11 cellular contexts compared by ENCODE assay signal in the genomic region with DNA sequence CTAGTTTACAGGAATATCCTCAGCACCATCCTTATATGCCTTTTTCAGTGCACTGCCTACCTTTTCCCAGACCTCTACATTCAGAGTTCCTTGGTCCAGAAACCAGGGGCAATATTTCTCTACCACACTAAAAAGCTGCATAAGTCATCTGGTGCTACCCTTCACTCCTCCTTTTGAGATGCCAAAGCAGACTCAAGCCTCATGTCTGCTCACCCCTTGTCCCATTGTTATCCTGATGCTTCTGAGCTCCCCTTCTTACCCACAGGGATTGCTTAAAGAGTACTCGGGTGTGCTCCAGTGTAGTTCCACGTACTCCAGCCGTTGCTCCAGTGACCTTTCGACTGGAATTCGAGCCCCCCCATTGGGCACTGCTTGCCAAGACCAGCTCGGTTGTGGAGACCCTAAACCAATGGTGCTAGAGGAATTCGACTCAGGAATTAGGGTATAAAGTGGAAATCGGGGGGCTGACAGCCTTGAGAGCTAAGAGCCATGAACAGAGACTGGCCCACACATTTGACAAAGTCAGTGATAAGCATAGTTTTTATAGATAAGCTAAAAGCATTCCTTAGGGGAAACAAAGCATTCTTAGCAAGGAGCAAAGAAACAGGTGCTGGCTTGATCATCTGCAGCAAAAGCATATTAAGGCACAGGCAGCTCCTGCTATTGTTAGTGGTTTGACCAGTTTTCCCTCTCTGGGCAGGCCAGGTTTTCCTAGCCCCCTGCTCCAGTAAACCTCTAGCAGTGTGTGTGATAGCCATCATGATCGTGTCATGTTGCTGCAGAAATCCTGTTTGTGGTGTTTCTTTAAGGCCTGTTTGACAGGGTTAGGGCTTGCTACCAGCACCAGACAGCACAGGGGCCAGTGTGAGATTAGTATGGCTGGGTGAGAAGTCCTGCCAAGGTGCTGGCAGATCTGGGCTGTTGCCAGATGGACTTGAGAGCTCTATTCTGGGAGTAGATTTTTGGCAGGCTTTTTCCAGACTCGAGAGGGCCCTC. TPM values are rescaled to one million over a fixed set of nuclear protein-coding genes. Genes with fewer than 3 reads are reported as not detected.
DNase-seq lines count a peak whose midpoint lies in the region; ATAC-seq and TF ChIP-seq lines count a peak whose summit lies in the region.
"Had no signal": no experiment of that assay in that cellular context is flagged by ENCODE, and none has a peak within 500 bp of the region (broad histone marks: within the 10 kb centered on the region; RNA-seq: fewer than 3 reads in every experiment).

No MANE protein-coding gene starts in this region.

- DNase-seq in NCI-H748 (lab: John Stamatoyannopoulos, UW; ENCODE audit: unreplicated experiment) (peak; percentile 10), NCI-H748 treated with DMSO at 0.1 percent for 48 hours (lab: John Stamatoyannopoulos, UW) (no peak), esophagus muscularis mucosa (ENCODE audit: extremely low spot score) (no peak), ureter (ENCODE audit: low spot score) (peak; percentile 73), HuH-7 (ENCODE audit: low spot score) (no peak)
- DNase-seq: ACHN, activated B cell treated with CpG ODN at 0.5 μM for 24 hours, cortex of kidney had no signal

- TF ChIP-seq EP300 in esophagus muscularis mucosa (IDR thresholded peaks at IDR 0.05) = no peak

- H3K27me3 ChIP-seq in esophagus muscularis mucosa = no peaks in the 10 kb centered on the region
- no peaks in the 10 kb centered on the region for H3K27me3 ChIP-seq in muscle layer of duodenum (ENCODE audit: low read depth, low read length)

- TF ChIP-seq POLR2A in esophagus muscularis mucosa (IDR thresholded peaks at IDR 0.05; ENCODE audit: low read depth) = no peak

- H3K36me3 ChIP-seq in esophagus muscularis mucosa (no peaks in the 10 kb centered on the region), muscle layer of duodenum (ENCODE audit: control insufficient read depth in 1 of 2, insufficient read depth in 2 of 2, low read length in 2 of 2) (no peaks in the 10 kb centered on the region)

- no peak for TF ChIP-seq CTCF in esophagus muscularis mucosa (IDR thresholded peaks at IDR 0.05)

- H3K9me3 ChIP-seq in esophagus muscularis mucosa (no peaks in the 10 kb centered on the region), muscle layer of duodenum (ENCODE audit: control insufficient read depth in 1 of 2, low read length in 2 of 2) (no peaks in the 10 kb centered on the region)

- no peak for ATAC-seq in GM19324 (IDR thresholded peaks at IDR 0.05; ENCODE audit: low FRiP score, unreplicated experiment)
- ATAC-seq in GM21367 (IDR thresholded peaks at IDR 0.05; ENCODE audit: unreplicated experiment) = no peak

- intact Hi-C loops in esophagus muscularis mucosa (cut with DNase I) = no loop called here

- no peak overlapping the region for H3K4me3 ChIP-seq in esophagus muscularis mucosa
- no peak overlapping the region for H3K4me3 ChIP-seq in muscle layer of duodenum (ENCODE audit: low read depth in 1 of 2, low read length in 2 of 2)

- H3K27ac ChIP-seq in esophagus muscularis mucosa (replicated peaks in 1 of 4) (peak overlapping the region; percentile 80 to 88 (median 84)), muscle layer of duodenum (ENCODE audit: low read length) (peak overlapping the region; percentile 46)

- WGBS in esophagus muscularis mucosa = 70% methylated on average over 10 of the region's 10 CpGs

- peaks cover 30 to 43% (median 41%) of the 10 kb centered on the region in 4 donors for H3K4me1 ChIP-seq in esophagus muscularis mucosa
- H3K4me1 ChIP-seq in muscle layer of duodenum (ENCODE audit: control insufficient read depth in 1 of 2, insufficient read depth in 2 of 2, low read length in 2 of 2) = peaks cover 0 to 9% of the 10 kb centered on the region in 2 donors

RNA-seq across cellular contexts. Expression of gene WDR1, which starts 57.5 kb away (rescaled TPM):
- total RNA-seq in esophagus muscularis mucosa (100 to 1,000 TPM; 361 to 536 (median 485) TPM), ureter (385 TPM)

Comparison
In these comparisons a context has a peak if more than half of its experiments do, and no peak if none do; other contexts are left out.
1. DNase-seq: peak in NCI-H748 (single experiment) and ureter (single experiment); none in NCI-H748 treated with DMSO at 0.1 percent for 48 hours (single experiment), esophagus muscularis mucosa (single experiment) and HuH-7 (single experiment).